ENCODE assay signal across 26 cellular contexts in the genomic region with DNA sequence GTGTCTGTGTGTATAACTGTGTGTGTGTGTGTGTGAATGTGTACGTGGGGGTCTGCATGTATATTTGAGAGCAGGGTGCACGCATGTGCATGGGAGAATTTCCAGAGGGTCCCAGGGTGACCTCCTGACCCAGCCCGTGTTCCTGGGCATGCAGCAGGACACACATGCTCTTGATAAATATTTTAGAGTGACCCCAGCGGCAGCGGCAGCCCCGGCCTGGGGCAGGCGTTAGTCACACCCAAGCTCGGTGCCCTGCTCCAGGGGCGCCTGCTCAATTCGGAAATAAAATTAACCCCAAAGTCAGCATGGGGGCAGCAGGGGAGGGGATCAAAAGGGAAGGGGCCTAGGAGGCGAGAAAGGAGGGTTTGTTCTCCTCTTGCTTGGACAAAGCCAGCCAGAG.
DNase-seq lines count a peak whose midpoint lies in the region; ATAC-seq, FAIRE-seq and TF ChIP-seq lines count a peak whose summit lies in the region.
"Had no signal": no experiment of that assay in that cellular context is flagged by ENCODE, and none has a peak within 500 bp of the region (broad histone marks: within the 10 kb centered on the region; RNA-seq: fewer than 3 reads in every experiment).

No MANE protein-coding gene starts in this region.

- DNase-seq in CD14-positive monocyte (ENCODE audit: low spot score) (peak; percentile 13), mesenteric fat pad (ENCODE audit: low spot score) (peak; percentile 59), spleen (peak; percentile 15), middle frontal gyrus (ENCODE audit: extremely low spot score, low spot score) (no peak), GM19239 (ENCODE audit: insufficient read length, low spot score) (no peak), NCI-H2227 (lab: John Stamatoyannopoulos, UW; ENCODE audit: unreplicated experiment) (no peak)
- DNase-seq: 8988T; ACHN; AML-193; BE2C; Calu3; CD4-positive, alpha-beta memory T cell; COR-L47; DMS53; DMS79 treated with DMSO at 0.1 percent for 48 hours; GF-D8; HFFc6 had no signal

- no peak for FAIRE-seq in GM19239 (lab: Jason Lieb, UNC)
- FAIRE-seq: A549, GM12891, GM18507, H54 had no signal

- TF ChIP-seq CTCF in CD14-positive monocyte (IDR thresholded peaks at IDR 0.05): no peak
- TF ChIP-seq CTCF in brain (conservative IDR thresholded peaks at IDR 0.05): no peak
- no peak for TF ChIP-seq CTCF in spleen (IDR thresholded peaks at IDR 0.05 in 8 of 11, conservative IDR thresholded peaks at IDR 0.05 in 3 of 11)

- H3K4me1 ChIP-seq in spleen: no peaks in the 10 kb centered on the region
- H3K4me1 ChIP-seq: A549; BE2C; BLaER1 treated with 17β-estradiol and CSF1 and Interleukin-3, amounts not matched to agents 10 nM and 100 nM; HAP-1 had no signal

- H3K4me1 Mint-ChIP-seq in CD14-positive monocyte (no peaks in the 10 kb centered on the region), brain (peaks cover 31% of the 10 kb centered on the region)
- H3K4me1 Mint-ChIP-seq: CD4-positive, alpha-beta memory T cell had no signal

- no peaks in the 10 kb centered on the region for H3K9me3 ChIP-seq in spleen
- H3K9me3 ChIP-seq: A549; BE2C; BLaER1 treated with 17β-estradiol and CSF1 and Interleukin-3, amounts not matched to agents 10 nM and 100 nM; HAP-1 had no signal

- H3K27ac ChIP-seq in spleen: no peak overlapping the region
- H3K27ac ChIP-seq: A549; BLaER1 treated with 17β-estradiol and CSF1 and Interleukin-3, amounts not matched to agents 10 nM and 100 nM had no signal

- no peak overlapping the region for H3K27ac Mint-ChIP-seq in CD14-positive monocyte
- peak overlapping the region in 3 of 5 experiments; percentile 19 to 26 (median 25) for H3K27ac Mint-ChIP-seq in brain
- H3K27ac Mint-ChIP-seq: CD4-positive, alpha-beta memory T cell; GM23338; HFFc6 had no signal

- H3K27me3 ChIP-seq in spleen (replicated peaks in 1 of 7): peaks cover 0 to 69% (median 11%) of the 10 kb centered on the region in 7 donors
- H3K27me3 ChIP-seq: BE2C; BLaER1 treated with 17β-estradiol and CSF1 and Interleukin-3, amounts not matched to agents 10 nM and 100 nM had no signal

- TF ChIP-seq POLR2A in spleen (IDR thresholded peaks at IDR 0.05): no peak

- no peak for ATAC-seq in GM19395 (IDR thresholded peaks at IDR 0.05; ENCODE audit: unreplicated experiment)
- ATAC-seq: A549 had no signal

- H3K27me3 Mint-ChIP-seq in CD14-positive monocyte (ENCODE audit: low read depth in 3 of 3) (peaks cover 3 to 12% (median 9%) of the 10 kb centered on the region in 3 donors), brain (peaks cover 9% of the 10 kb centered on the region)

- no peaks in the 10 kb centered on the region for H3K36me3 ChIP-seq in spleen
- H3K36me3 ChIP-seq: BE2C; BLaER1 treated with 17β-estradiol and CSF1 and Interleukin-3, amounts not matched to agents 10 nM and 100 nM; HAP-1 had no signal

- intact Hi-C loops in CD14-positive monocyte (cut with micrococcal nuclease) (no loop called here), spleen (cut with DNase I; ENCODE audit: low total_unique reads) (no loop called here)

- no peak overlapping the region for H3K4me3 ChIP-seq in spleen
- H3K4me3 ChIP-seq: A549; BLaER1 treated with 17β-estradiol and CSF1 and Interleukin-3, amounts not matched to agents 10 nM and 100 nM; GM23338; HAP-1 had no signal

- H3K4me3 Mint-ChIP-seq in CD14-positive monocyte (no peak overlapping the region), brain (no peak overlapping the region)
- H3K4me3 Mint-ChIP-seq: CD4-positive, alpha-beta memory T cell; GM23338; HFFc6 had no signal

- H3K36me3 Mint-ChIP-seq in CD14-positive monocyte: no peaks in the 10 kb centered on the region
- H3K36me3 Mint-ChIP-seq in brain: peaks cover 9% of the 10 kb centered on the region
- H3K36me3 Mint-ChIP-seq: CD4-positive, alpha-beta memory T cell had no signal

- H3K9me3 Mint-ChIP-seq in CD14-positive monocyte (peaks cover 0 to 3% (median 0%) of the 10 kb centered on the region in 7 donors), brain (no peaks in the 10 kb centered on the region)
- H3K9me3 Mint-ChIP-seq: GM23338, HFFc6 had no signal

- 43 to 62% (median 59%) methylated on average over 10 to 11 of the region's 11 CpGs for WGBS in spleen, 5 donors

Comparison
In these comparisons a context has a peak if more than half of its experiments do, and no peak if none do; other contexts are left out.
1. DNase-seq: peak in CD14-positive monocyte (single experiment), mesenteric fat pad (single experiment) and spleen (single experiment); none in middle frontal gyrus (single experiment), GM19239 (single experiment) and NCI-H2227 (single experiment).
2. H3K27ac Mint-ChIP-seq: peak in brain (3 of 5); none in CD14-positive monocyte (0 of 7).